24 cellular contexts compared by ENCODE assay signal in the genomic region with DNA sequence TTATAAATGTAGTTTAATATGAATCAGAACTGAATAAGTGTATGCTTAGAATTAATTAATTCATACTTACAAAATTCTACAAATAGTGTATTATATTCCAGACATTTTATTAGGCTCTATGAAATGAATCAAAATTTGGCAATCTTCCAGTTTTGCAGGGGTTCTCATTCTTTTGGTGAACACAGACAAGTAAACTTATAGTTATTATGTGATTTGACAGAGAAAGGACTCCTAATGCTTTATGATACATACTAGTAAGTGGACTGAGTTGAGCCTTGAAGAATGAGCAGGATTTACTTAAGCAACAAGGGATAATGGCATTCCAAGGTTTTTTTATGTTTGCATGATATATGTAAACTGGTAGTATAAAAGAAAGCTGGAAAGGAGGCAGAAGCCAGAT.
"Had no signal": no experiment of that assay in that cellular context is flagged by ENCODE, and none has a peak within 500 bp of the region (broad histone marks: within the 10 kb centered on the region; RNA-seq: fewer than 3 reads in every experiment).

No MANE protein-coding gene starts in this region.

- H3K27me3 Mint-ChIP-seq: dendritic cell treated with granulocyte-macrophage colony-stimulating factor and Interleukin-4, amounts not matched to agents 40 ng/mL and 50 ng/mL, for 4 days; naive B cell; progenitor cell of endocrine pancreas; stimulated activated naive CD8-positive, alpha-beta T cell treated with anti-CD3 and anti-CD28 coated beads, Interleukin-15, Interleukin-2, amounts not matched to agents 100 ng/mL and 50 ng/mL, for 24 hours had no signal

- H3K4me1 ChIP-seq: gastroesophageal sphincter, heart right ventricle, neural progenitor cell had no signal

- ATAC-seq: activated naive CD4-positive, alpha-beta T cell treated with anti-CD3 and anti-CD28 coated beads, Interleukin-2, amount 50 U/mL, for 72 hours; esophagus mucosa; gastroesophageal sphincter; heart right ventricle; left ventricle myocardium superior; mucosa of descending colon; right cardiac atrium had no signal

- H3K27me3 ChIP-seq: adrenal gland, gastroesophageal sphincter, heart right ventricle, neural progenitor cell, tibial nerve, uterus had no signal

- DNase-seq: activated CD4-positive, alpha-beta T cell treated with anti-CD3 and anti-CD28 coated beads, Interleukin-2, amount 50 U/mL, for 4 hours; activated CD4-positive, CD25-positive, alpha-beta regulatory T cell treated with anti-CD3 and anti-CD28 coated beads, Interleukin-2, amount 50 U/mL, for 72 hours; activated gamma-delta T cell treated with Interleukin-2 at 50 U/mL for 16 hours; adrenal gland; effector CD8-positive, alpha-beta T cell; heart right ventricle; immature natural killer cell; left ventricle myocardium superior; mucosa of descending colon; naive B cell; right cardiac atrium; small intestine; stimulated activated CD4-positive, alpha-beta T cell treated with anti-CD3 and anti-CD28 coated beads, Interleukin-15, amount 100 ng/mL, for 24 hours; stimulated activated CD4-positive, alpha-beta T cell treated with anti-CD3 and anti-CD28 coated beads, Interleukin-2, amount 100 ng/mL, for 48 hours; uterus had no signal

- H3K4me2 ChIP-seq: neural progenitor cell had no signal

- H3K9me3 ChIP-seq: adrenal gland, gastroesophageal sphincter, heart right ventricle, tibial nerve, uterus had no signal

- H3K4me3 Mint-ChIP-seq: dendritic cell treated with granulocyte-macrophage colony-stimulating factor and Interleukin-4, amounts not matched to agents 40 ng/mL and 50 ng/mL, for 4 days; immature natural killer cell; naive B cell; neural progenitor cell; stimulated activated naive CD8-positive, alpha-beta T cell treated with anti-CD3 and anti-CD28 coated beads, Interleukin-15, Interleukin-2, amounts not matched to agents 100 ng/mL and 50 ng/mL, for 24 hours had no signal

- H3K27ac Mint-ChIP-seq: activated naive CD4-positive, alpha-beta T cell treated with anti-CD3 and anti-CD28 coated beads, Interleukin-2, amount 50 U/mL, for 72 hours; dendritic cell treated with granulocyte-macrophage colony-stimulating factor and Interleukin-4, amounts not matched to agents 40 ng/mL and 50 ng/mL, for 4 days; immature natural killer cell; naive B cell; neural progenitor cell; progenitor cell of endocrine pancreas; stimulated activated naive CD8-positive, alpha-beta T cell treated with anti-CD3 and anti-CD28 coated beads, Interleukin-15, Interleukin-2, amounts not matched to agents 100 ng/mL and 50 ng/mL, for 24 hours had no signal

- H3K4me3 ChIP-seq: adrenal gland, gastroesophageal sphincter, heart right ventricle, mucosa of descending colon, neural progenitor cell, tibial nerve, uterus had no signal

- H3K27ac ChIP-seq: adrenal gland, gastroesophageal sphincter, heart right ventricle, neural progenitor cell, tibial nerve, uterus, VCaP had no signal

- H3K36me3 Mint-ChIP-seq: activated naive CD4-positive, alpha-beta T cell treated with anti-CD3 and anti-CD28 coated beads, Interleukin-2, amount 50 U/mL, for 72 hours; immature natural killer cell; naive B cell; neural progenitor cell had no signal

- H2AFZ ChIP-seq: neural progenitor cell had no signal

- H3K4me1 Mint-ChIP-seq: immature natural killer cell, naive B cell had no signal

- H3K36me3 ChIP-seq: adrenal gland, gastroesophageal sphincter, heart right ventricle, neural progenitor cell, tibial nerve, uterus had no signal

- H3K9ac ChIP-seq: neural progenitor cell had no signal
